In genomic region chr22:20885557-20886323, GRCh38 we compare ENCODE assay signal across 9 cellular contexts. TPM values are rescaled to one million over a fixed set of nuclear protein-coding genes. Genes with fewer than 3 reads are reported as not detected.
A peak's percentile ranks its signal among the peaks of the same experiment; 100 is the strongest.
DNase-seq lines count a peak whose midpoint lies in the region; ATAC-seq lines count a peak whose summit lies in the region.
"Had no signal": no experiment of that assay in that cellular context is flagged by ENCODE, and none has a peak within 500 bp of the region (broad histone marks: within the 10 kb centered on the region; RNA-seq: fewer than 3 reads in every experiment).

No MANE protein-coding gene starts in this region.

- peak in 2 of 5 donors; percentile 14 to 22 for DNase-seq in CD8-positive, alpha-beta memory T cell
- DNase-seq in NOMO-1 treated with dmso at 0.1 percent for 144 hours (lab: John Stamatoyannopoulos, UW; ENCODE audit: unreplicated experiment) (peak; percentile 65), fibroblast of the conjunctiva (ENCODE audit: low read depth) (peak; percentile 74), DMS79 treated with DMSO at 0.1 percent for 48 hours (lab: John Stamatoyannopoulos, UW) (no peak)
- DNase-seq in activated T-cell treated with anti-CD3 and anti-CD28 coated beads, Interleukin-2, amount 50 U/mL, for 4 hours, result peak; percentile 19
- peak in 8 of 10 donors; percentile 6 to 68 (median 24) for DNase-seq in naive thymus-derived CD8-positive, alpha-beta T cell

- no peaks in the 10 kb centered on the region for H3K27me3 ChIP-seq in CD8-positive, alpha-beta memory T cell (ENCODE audit: insufficient read depth, low read length, poor library complexity, severe bottlenecking)
- H3K27me3 ChIP-seq in stomach smooth muscle (ENCODE audit: control insufficient read depth in 1 of 2, insufficient read depth in 2 of 2, low read length in 2 of 2), result no peaks in the 10 kb centered on the region

- H3K27ac Mint-ChIP-seq in CD8-positive, alpha-beta memory T cell, result peak overlapping the region in 1 of 8 donors; percentile 61
- H3K27ac Mint-ChIP-seq in naive thymus-derived CD8-positive, alpha-beta T cell, result peak overlapping the region in 8 of 10 donors; percentile 5 to 85 (median 60)

- H3K4me1 ChIP-seq in CD8-positive, alpha-beta memory T cell (ENCODE audit: insufficient read depth, low read length), result no peaks in the 10 kb centered on the region
- H3K4me1 ChIP-seq in stomach smooth muscle (ENCODE audit: control insufficient read depth, insufficient read depth, low read length), result peaks cover 6% of the 10 kb centered on the region

- H3K9me3 ChIP-seq in CD8-positive, alpha-beta memory T cell (ENCODE audit: low read length), result no peaks in the 10 kb centered on the region
- H3K9me3 ChIP-seq in stomach smooth muscle (ENCODE audit: control insufficient read depth in 2 of 2, low read length in 2 of 2), result no peaks in the 10 kb centered on the region

- H3K4me3 ChIP-seq in CD8-positive, alpha-beta memory T cell (ENCODE audit: low read length), result no peak overlapping the region
- no peak overlapping the region for H3K4me3 ChIP-seq in stomach smooth muscle (ENCODE audit: low read length in 2 of 2)
- H3K4me3 ChIP-seq: SK-N-MC had no signal

- no peaks in the 10 kb centered on the region for H3K4me1 Mint-ChIP-seq in CD8-positive, alpha-beta memory T cell
- H3K4me1 Mint-ChIP-seq in activated T-cell treated with anti-CD3 and anti-CD28 coated beads, Interleukin-2, amount 50 U/mL, for 4 hours (ENCODE audit: low read depth), result no peaks in the 10 kb centered on the region
- H3K4me1 Mint-ChIP-seq in naive thymus-derived CD8-positive, alpha-beta T cell, result peaks cover 0 to 4% (median 0%) of the 10 kb centered on the region in 4 donors

- CTCF ChIA-PET in CD8-positive, alpha-beta memory T cell (lab: Charles Lee), result interaction anchor here (0.6 to 1.5 kb wide), 5 partner anchors 12 to 467 kb away, joined by 3 to 6 read pairs (median 3); partner anchors contain the start of gene SERPIND1

- no peak overlapping the region for H3K4me3 Mint-ChIP-seq in CD8-positive, alpha-beta memory T cell
- no peak overlapping the region for H3K4me3 Mint-ChIP-seq in activated T-cell treated with anti-CD3 and anti-CD28 coated beads, Interleukin-2, amount 50 U/mL, for 4 hours
- no peak overlapping the region for H3K4me3 Mint-ChIP-seq in naive thymus-derived CD8-positive, alpha-beta T cell

- POLR2A ChIA-PET in CD8-positive, alpha-beta memory T cell (lab: Charles Lee), result no interaction called here
- POLR2A ChIA-PET in naive thymus-derived CD8-positive, alpha-beta T cell (lab: Charles Lee), result interaction anchor here (0.5 kb wide), 1 partner anchor 23 kb away, joined by 5 read pairs; no protein-coding TSS in a partner anchor

- no peaks in the 10 kb centered on the region for H3K9me3 Mint-ChIP-seq in CD8-positive, alpha-beta memory T cell
- H3K9me3 Mint-ChIP-seq in activated T-cell treated with anti-CD3 and anti-CD28 coated beads, Interleukin-2, amount 50 U/mL, for 4 hours, result no peaks in the 10 kb centered on the region
- H3K9me3 Mint-ChIP-seq in naive thymus-derived CD8-positive, alpha-beta T cell, result no peaks in the 10 kb centered on the region

- peaks cover 4 to 76% (median 41%) of the 10 kb centered on the region in 3 donors for H3K36me3 Mint-ChIP-seq in CD8-positive, alpha-beta memory T cell
- H3K36me3 Mint-ChIP-seq in activated T-cell treated with anti-CD3 and anti-CD28 coated beads, Interleukin-2, amount 50 U/mL, for 4 hours (ENCODE audit: insufficient read depth), result peaks cover 42% of the 10 kb centered on the region
- peaks cover 0 to 79% (median 16%) of the 10 kb centered on the region in 3 donors for H3K36me3 Mint-ChIP-seq in naive thymus-derived CD8-positive, alpha-beta T cell

- ATAC-seq in HG02642 (IDR thresholded peaks at IDR 0.05; ENCODE audit: poor library complexity, unreplicated experiment), result peak; percentile 50
- ATAC-seq in activated T-cell treated with anti-CD3 and anti-CD28 coated beads, Interleukin-2, amount 50 U/mL, for 4 hours, result peak; percentile 53 to 67
- ATAC-seq in naive thymus-derived CD8-positive, alpha-beta T cell, result peak; percentile 53 to 70

- peak overlapping the region; percentile 37 to 62 for H3K9ac ChIP-seq in stomach smooth muscle (ENCODE audit: low read length in 2 of 2)

- peak overlapping the region; percentile 62 for H3K27ac ChIP-seq in CD8-positive, alpha-beta memory T cell (ENCODE audit: low read depth, low read length)
- peak overlapping the region; percentile 55 for H3K27ac ChIP-seq in stomach smooth muscle (ENCODE audit: low read length)
- H3K27ac ChIP-seq: SK-N-MC had no signal

- no peaks in the 10 kb centered on the region for H3K27me3 Mint-ChIP-seq in CD8-positive, alpha-beta memory T cell
- no peaks in the 10 kb centered on the region for H3K27me3 Mint-ChIP-seq in activated T-cell treated with anti-CD3 and anti-CD28 coated beads, Interleukin-2, amount 50 U/mL, for 4 hours (ENCODE audit: low read depth)
- no peaks in the 10 kb centered on the region for H3K27me3 Mint-ChIP-seq in naive thymus-derived CD8-positive, alpha-beta T cell

- peaks cover 57% of the 10 kb centered on the region for H3K36me3 ChIP-seq in CD8-positive, alpha-beta memory T cell (ENCODE audit: insufficient read depth, low read length)
- H3K36me3 ChIP-seq in stomach smooth muscle (ENCODE audit: control insufficient read depth in 2 of 2, insufficient read depth in 2 of 2, low read length in 2 of 2), result peaks cover 35 to 54% of the 10 kb centered on the region in 2 donors

RNA-seq across cellular contexts. Expression of gene SNAP29, which starts 26.9 kb away (rescaled TPM):
- total RNA-seq in CD8-positive, alpha-beta memory T cell, result 10 to 100 TPM; 21.9 to 23.3 TPM
- 26.0 TPM for polyA plus RNA-seq in CD8-positive, alpha-beta memory T cell
- total RNA-seq in activated T-cell treated with anti-CD3 and anti-CD28 coated beads, Interleukin-2, amount 50 U/mL, for 4 hours, result 10 to 100 TPM; 19.0 to 22.6 (median 22.2) TPM
- total RNA-seq in naive thymus-derived CD8-positive, alpha-beta T cell, result 10 to 100 TPM; 22.5 to 25.1 TPM
- polyA plus RNA-seq in naive thymus-derived CD8-positive, alpha-beta T cell, result 10 to 100 TPM; 18.2 to 20.8 (median 18.9) TPM

RNA-seq across cellular contexts. Expression of gene PI4KA, which starts 27.1 kb away (rescaled TPM):
- 10 to 100 TPM; 64.9 to 65.5 TPM for total RNA-seq in CD8-positive, alpha-beta memory T cell
- polyA plus RNA-seq in CD8-positive, alpha-beta memory T cell, result 65.8 TPM
- total RNA-seq in activated T-cell treated with anti-CD3 and anti-CD28 coated beads, Interleukin-2, amount 50 U/mL, for 4 hours, result 10 to 100 TPM; 64.1 to 66.6 (median 66.5) TPM
- total RNA-seq in naive thymus-derived CD8-positive, alpha-beta T cell, result 100 to 1,000 TPM; 148 to 158 TPM
- 10 to 100 TPM; 34.4 to 69.6 (median 50.0) TPM for polyA plus RNA-seq in naive thymus-derived CD8-positive, alpha-beta T cell

RNA-seq across cellular contexts. Expression of gene CRKL, which starts 31.5 kb away (rescaled TPM):
- 10 to 100 TPM; 94.0 to 98.1 TPM for total RNA-seq in CD8-positive, alpha-beta memory T cell
- 54.5 TPM for polyA plus RNA-seq in CD8-positive, alpha-beta memory T cell
- 10 to 100 TPM; 82.9 to 90.5 (median 89.2) TPM for total RNA-seq in activated T-cell treated with anti-CD3 and anti-CD28 coated beads, Interleukin-2, amount 50 U/mL, for 4 hours
- total RNA-seq in naive thymus-derived CD8-positive, alpha-beta T cell, result 10 to 100 TPM; 75.1 to 79.0 TPM
- 10 to 100 TPM; 39.0 to 53.8 (median 40.1) TPM for polyA plus RNA-seq in naive thymus-derived CD8-positive, alpha-beta T cell
